Comparison of ENCODE assay signal across 1 cellular context in genomic region chr15:100918034-100918689, GRCh38.
A peak's percentile ranks its signal among the peaks of the same experiment; 100 is the strongest.
TF ChIP-seq lines count a peak whose summit lies in the region.

No MANE protein-coding gene starts in this region.

TF ChIP-seq in A549, 52 proteins besides CTCF, POLR2A, EP300 and RAD21 (continued from another document):
- TF ChIP-seq RARB (CRISPR knock-in tag; IDR thresholded peaks at IDR 0.05) (no peak), BCL3 (IDR thresholded peaks at IDR 0.05) (peak; percentile 59; the same call in 1 of the 3 replicates), NR3C1 (IDR thresholded peaks at IDR 0.05) (no peak), CHD4 (IDR thresholded peaks at IDR 0.05; ENCODE audit: borderline replicate concordance) (no peak), USF2 (IDR thresholded peaks at IDR 0.05) (no peak), HOXB5 (CRISPR knock-in tag; IDR thresholded peaks at IDR 0.05) (0 out of 2 replicates have a peak, but pooled peaks have one; percentile 24)
